ENCODE assay signal across 1 cellular context in the genomic region with DNA sequence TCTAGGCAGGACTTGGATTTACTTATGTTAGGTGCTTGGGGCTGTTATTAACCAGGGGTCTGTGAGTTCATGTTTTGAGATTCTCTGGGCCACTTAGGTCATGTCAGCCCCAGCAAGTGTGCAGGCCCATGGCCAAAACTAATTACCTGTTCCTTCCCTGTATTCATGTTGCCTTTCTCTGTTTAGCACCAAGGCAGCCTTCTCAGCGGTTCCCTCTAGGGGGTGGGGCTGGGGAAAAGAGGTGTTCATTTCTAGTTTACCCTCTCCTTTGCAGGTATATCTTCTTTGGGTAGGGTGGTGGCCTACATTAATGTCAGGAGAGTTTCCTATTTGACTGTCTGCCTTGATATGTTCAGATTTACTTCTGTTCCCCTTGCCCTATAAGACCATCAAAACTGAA.
TF ChIP-seq lines count a peak whose summit lies in the region.

No MANE protein-coding gene starts in this region.

TF ChIP-seq in K562, 482 proteins besides CTCF, POLR2A, EP300 and RAD21:
- TF ChIP-seq, protein P1, sequence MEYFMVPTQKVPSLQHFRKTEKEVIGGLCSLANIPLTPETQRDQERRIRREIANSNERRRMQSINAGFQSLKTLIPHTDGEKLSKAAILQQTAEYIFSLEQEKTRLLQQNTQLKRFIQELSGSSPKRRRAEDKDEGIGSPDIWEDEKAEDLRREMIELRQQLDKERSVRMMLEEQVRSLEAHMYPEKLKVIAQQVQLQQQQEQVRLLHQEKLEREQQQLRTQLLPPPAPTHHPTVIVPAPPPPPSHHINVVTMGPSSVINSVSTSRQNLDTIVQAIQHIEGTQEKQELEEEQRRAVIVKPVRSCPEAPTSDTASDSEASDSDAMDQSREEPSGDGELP (CRISPR knock-in tag; IDR thresholded peaks at IDR 0.05; ENCODE audit: borderline replicate concordance): no peak
- TF ChIP-seq SREBF2 (CRISPR knock-in tag; IDR thresholded peaks at IDR 0.05) (no peak), ZNF384 (IDR thresholded peaks at IDR 0.05; ENCODE audit: low read depth, low read length) (no peak), CREM (IDR thresholded peaks at IDR 0.05; ENCODE audit: low read depth) (no peak), SIX5 (IDR thresholded peaks at IDR 0.05; ENCODE audit: borderline replicate concordance in 1 of 2, insufficient read depth in 1 of 2, low read depth in 1 of 2, low read length in 2 of 2) (no peak), HNRNPL (IDR thresholded peaks at IDR 0.05; ENCODE audit: low read depth, low read length) (no peak), EZH2 (IDR thresholded peaks at IDR 0.05; ENCODE audit: borderline replicate concordance, low read depth, low read length) (no peak), ARID1B (IDR thresholded peaks at IDR 0.05) (no peak), NCOA4 (IDR thresholded peaks at IDR 0.05; ENCODE audit: partially characterized antibody) (no peak), ZNF146 (CRISPR knock-in tag; IDR thresholded peaks at IDR 0.05; ENCODE audit: unreplicated experiment) (no peak), RBM15 (IDR thresholded peaks at IDR 0.05; ENCODE audit: insufficient read depth, low read length) (no peak), DDX20 (tag; IDR thresholded peaks at IDR 0.05; ENCODE audit: low read depth) (no peak), MTA2 (IDR thresholded peaks at IDR 0.05; ENCODE audit: low read depth) (no peak), SAP30 (IDR thresholded peaks at IDR 0.05; ENCODE audit: borderline replicate concordance, insufficient read depth, low read depth, low read length, poor library complexity, severe bottlenecking) (no peak)
- TF ChIP-seq, protein P2, sequence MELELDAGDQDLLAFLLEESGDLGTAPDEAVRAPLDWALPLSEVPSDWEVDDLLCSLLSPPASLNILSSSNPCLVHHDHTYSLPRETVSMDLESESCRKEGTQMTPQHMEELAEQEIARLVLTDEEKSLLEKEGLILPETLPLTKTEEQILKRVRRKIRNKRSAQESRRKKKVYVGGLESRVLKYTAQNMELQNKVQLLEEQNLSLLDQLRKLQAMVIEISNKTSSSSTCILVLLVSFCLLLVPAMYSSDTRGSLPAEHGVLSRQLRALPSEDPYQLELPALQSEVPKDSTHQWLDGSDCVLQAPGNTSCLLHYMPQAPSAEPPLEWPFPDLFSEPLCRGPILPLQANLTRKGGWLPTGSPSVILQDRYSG (tag; conservative IDR thresholded peaks at IDR 0.05; ENCODE audit: low read depth): no peak
- TF ChIP-seq, protein P3, sequence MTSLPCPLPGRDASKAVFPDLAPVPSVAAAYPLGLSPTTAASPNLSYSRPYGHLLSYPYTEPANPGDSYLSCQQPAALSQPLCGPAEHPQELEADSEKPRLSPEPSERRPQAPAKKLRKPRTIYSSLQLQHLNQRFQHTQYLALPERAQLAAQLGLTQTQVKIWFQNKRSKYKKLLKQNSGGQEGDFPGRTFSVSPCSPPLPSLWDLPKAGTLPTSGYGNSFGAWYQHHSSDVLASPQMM (CRISPR knock-in tag; IDR thresholded peaks at IDR 0.05): no peak
- TF ChIP-seq, protein P4, sequence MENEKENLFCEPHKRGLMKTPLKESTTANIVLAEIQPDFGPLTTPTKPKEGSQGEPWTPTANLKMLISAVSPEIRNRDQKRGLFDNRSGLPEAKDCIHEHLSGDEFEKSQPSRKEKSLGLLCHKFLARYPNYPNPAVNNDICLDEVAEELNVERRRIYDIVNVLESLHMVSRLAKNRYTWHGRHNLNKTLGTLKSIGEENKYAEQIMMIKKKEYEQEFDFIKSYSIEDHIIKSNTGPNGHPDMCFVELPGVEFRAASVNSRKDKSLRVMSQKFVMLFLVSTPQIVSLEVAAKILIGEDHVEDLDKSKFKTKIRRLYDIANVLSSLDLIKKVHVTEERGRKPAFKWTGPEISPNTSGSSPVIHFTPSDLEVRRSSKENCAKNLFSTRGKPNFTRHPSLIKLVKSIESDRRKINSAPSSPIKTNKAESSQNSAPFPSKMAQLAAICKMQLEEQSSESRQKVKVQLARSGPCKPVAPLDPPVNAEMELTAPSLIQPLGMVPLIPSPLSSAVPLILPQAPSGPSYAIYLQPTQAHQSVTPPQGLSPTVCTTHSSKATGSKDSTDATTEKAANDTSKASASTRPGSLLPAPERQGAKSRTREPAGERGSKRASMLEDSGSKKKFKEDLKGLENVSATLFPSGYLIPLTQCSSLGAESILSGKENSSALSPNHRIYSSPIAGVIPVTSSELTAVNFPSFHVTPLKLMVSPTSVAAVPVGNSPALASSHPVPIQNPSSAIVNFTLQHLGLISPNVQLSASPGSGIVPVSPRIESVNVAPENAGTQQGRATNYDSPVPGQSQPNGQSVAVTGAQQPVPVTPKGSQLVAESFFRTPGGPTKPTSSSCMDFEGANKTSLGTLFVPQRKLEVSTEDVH (IDR thresholded peaks at IDR 0.05; ENCODE audit: low read depth, partially characterized antibody): no peak
- TF ChIP-seq, protein P5, sequence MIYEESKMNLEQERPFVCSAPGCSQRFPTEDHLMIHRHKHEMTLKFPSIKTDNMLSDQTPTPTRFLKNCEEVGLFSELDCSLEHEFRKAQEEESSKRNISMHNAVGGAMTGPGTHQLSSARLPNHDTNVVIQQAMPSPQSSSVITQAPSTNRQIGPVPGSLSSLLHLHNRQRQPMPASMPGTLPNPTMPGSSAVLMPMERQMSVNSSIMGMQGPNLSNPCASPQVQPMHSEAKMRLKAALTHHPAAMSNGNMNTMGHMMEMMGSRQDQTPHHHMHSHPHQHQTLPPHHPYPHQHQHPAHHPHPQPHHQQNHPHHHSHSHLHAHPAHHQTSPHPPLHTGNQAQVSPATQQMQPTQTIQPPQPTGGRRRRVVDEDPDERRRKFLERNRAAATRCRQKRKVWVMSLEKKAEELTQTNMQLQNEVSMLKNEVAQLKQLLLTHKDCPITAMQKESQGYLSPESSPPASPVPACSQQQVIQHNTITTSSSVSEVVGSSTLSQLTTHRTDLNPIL (CRISPR knock-in tag; IDR thresholded peaks at IDR 0.05): no peak
